ENCODE assay signal across 29 cellular contexts in the genomic region with DNA sequence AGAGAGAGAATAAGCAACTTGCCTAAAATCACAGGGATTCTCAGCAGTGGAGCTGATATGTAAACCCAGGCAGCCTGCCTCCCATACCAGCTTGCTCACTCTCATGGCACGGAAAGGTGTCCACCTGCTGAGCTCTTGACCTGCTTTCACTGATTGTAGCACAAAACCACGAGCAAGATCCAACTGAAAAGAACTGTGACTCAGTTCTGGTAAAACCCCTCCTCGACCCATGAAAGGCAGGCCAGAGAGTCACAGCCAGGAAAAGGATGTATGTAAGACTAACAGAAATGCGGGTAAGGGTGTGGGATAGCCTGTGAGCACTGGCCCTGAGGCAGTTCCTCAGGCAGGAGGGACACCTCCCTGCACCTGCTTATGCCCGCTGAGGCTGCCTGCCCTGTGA.
"Had no signal": no experiment of that assay in that cellular context is flagged by ENCODE, and none has a peak within 500 bp of the region (broad histone marks: within the 10 kb centered on the region; RNA-seq: fewer than 3 reads in every experiment).

No MANE protein-coding gene starts in this region.

- H3K27me3 ChIP-seq: adrenal gland, body of pancreas, cardiac muscle cell, colonic mucosa, foreskin keratinocyte, gastrocnemius medialis, heart left ventricle had no signal

- H3K27ac ChIP-seq: adrenal gland, body of pancreas, cardiac muscle cell, colonic mucosa, foreskin keratinocyte, gastrocnemius medialis, heart left ventricle had no signal

- ATAC-seq: activated CD8-positive, alpha-beta T cell treated with anti-CD3 and anti-CD28 coated beads for 36 hours; activated naive CD8-positive, alpha-beta T cell treated with anti-CD3 and anti-CD28 coated beads, Interleukin-2, amount 50 U/mL, for 24 hours; activated T-cell treated with anti-CD3 and anti-CD28 coated beads, Interleukin-2, amount 50 U/mL, for 4 hours; body of pancreas; esophagus mucosa; foreskin keratinocyte; gastrocnemius medialis; heart left ventricle; WTC11 had no signal

- H3K9me3 ChIP-seq: adrenal gland, body of pancreas, colonic mucosa, gastrocnemius medialis had no signal

- DNase-seq: activated CD4-positive, alpha-beta T cell treated with anti-CD3 and anti-CD28 coated beads for 1 hour; activated CD4-positive, alpha-beta T cell treated with anti-CD3 and anti-CD28 coated beads for 4 hours; activated CD4-positive, alpha-beta T cell treated with anti-CD3 and anti-CD28 coated beads, Interleukin-2, amount 50 U/mL, for 1 hour; activated CD4-positive, alpha-beta T cell treated with anti-CD3 and anti-CD28 coated beads, Interleukin-2, amount 50 U/mL, for 48 hours; activated CD8-positive, alpha-beta memory T cell treated with anti-CD3 and anti-CD28 coated beads for 24 hours; activated CD8-positive, alpha-beta T cell treated with anti-CD3 and anti-CD28 coated beads for 36 hours; activated gamma-delta T cell; activated naive CD4-positive, alpha-beta T cell; activated naive CD4-positive, alpha-beta T cell treated with anti-CD3 and anti-CD28 coated beads, Interleukin-2, amount 50 U/mL, for 16 hours; activated naive CD8-positive, alpha-beta T cell treated with anti-CD3 and anti-CD28 coated beads for 36 hours; activated naive CD8-positive, alpha-beta T cell treated with anti-CD3 and anti-CD28 coated beads, Interleukin-2, amount 50 U/mL, for 24 hours; activated T-cell treated with anti-CD3 and anti-CD28 coated beads, Interleukin-2, amount 50 U/mL, for 4 hours; adrenal gland; amygdala; aorta; body of pancreas; central memory CD4-positive, alpha-beta T cell; cerebellar nuclear complex; colonic mucosa; effector memory CD4-positive, alpha-beta T cell; endodermal cell; foreskin keratinocyte; gastrocnemius medialis; glutamatergic neuron; heart left ventricle; T-helper 2 cell had no signal

- H3K4me1 ChIP-seq: adrenal gland, body of pancreas, colonic mucosa, foreskin keratinocyte, gastrocnemius medialis, heart left ventricle had no signal

- H3K4me3 ChIP-seq: adrenal gland, body of pancreas, cardiac muscle cell, colonic mucosa, gastrocnemius medialis, heart left ventricle had no signal

- H3K36me3 ChIP-seq: adrenal gland, cardiac muscle cell, colonic mucosa, gastrocnemius medialis, heart left ventricle had no signal
